In the genomic region with DNA sequence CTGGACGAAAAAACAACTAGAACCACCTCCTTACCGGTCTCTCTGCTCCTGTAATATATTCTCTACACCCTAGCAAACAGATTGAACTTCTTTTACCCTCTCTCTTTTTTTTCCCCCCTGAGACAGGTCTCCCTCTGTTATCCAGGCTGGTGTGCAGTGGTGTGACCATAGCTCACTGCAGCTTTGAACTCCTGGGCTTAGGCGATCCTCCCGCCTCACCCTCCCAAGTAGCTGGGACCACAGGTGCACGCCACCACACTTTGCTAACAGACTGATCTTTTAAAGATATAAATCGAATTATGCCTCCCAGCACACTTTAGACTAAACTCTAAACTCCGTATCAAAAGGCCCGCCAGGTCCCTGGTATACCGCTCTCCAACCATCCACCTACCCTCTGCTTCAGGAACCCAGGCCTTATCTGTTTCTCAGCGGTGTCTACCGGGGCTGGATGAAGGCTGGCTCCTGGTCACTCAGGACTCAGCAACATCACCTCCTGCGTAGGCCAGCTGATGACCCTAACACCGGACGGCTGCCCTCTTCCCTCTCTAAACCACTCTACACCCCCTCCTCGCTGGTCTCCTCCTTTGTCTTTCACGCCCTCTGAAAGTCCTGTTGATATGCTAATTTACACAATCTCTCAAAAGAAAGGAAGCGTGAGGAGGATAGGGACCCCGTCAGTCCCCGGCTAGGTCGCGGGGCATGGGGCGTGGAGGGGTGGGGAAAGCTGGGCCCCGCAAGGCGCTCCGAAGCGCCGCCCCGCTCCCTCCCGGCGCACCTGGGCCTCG, we compare ENCODE assay signal across 6 cellular contexts. TPM values are rescaled to one million over a fixed set of nuclear protein-coding genes. Genes with fewer than 3 reads are reported as not detected.
DNase-seq lines count a peak whose midpoint lies in the region; ATAC-seq and TF ChIP-seq lines count a peak whose summit lies in the region.

No MANE protein-coding gene starts in this region.

- H3K36me3 ChIP-seq in CD8-positive, alpha-beta memory T cell (ENCODE audit: insufficient read depth, low read length), result peaks cover 24% of the 10 kb centered on the region

- H3K27me3 Mint-ChIP-seq in CD8-positive, alpha-beta memory T cell, result no peaks in the 10 kb centered on the region

- peaks cover 31% of the 10 kb centered on the region for H3K4me1 ChIP-seq in CD8-positive, alpha-beta memory T cell (ENCODE audit: insufficient read depth, low read length)
- H3K4me1 ChIP-seq in foreskin keratinocyte, result peaks cover 3% of the 10 kb centered on the region

- POLR2A ChIA-PET in CD8-positive, alpha-beta memory T cell (lab: Charles Lee), result interaction anchor here (1.6 to 2.4 kb wide), 2 partner anchors 15 to 33 kb away, joined by 11 to 24 read pairs; partner anchors contain the start of genes CDC45, HIRA, MRPL40 and UFD1

- H3K27ac ChIP-seq in CD8-positive, alpha-beta memory T cell (ENCODE audit: low read depth, low read length), result peak overlapping the region; percentile 90
- peak overlapping the region; percentile 78 for H3K27ac ChIP-seq in foreskin keratinocyte
- H3K27ac ChIP-seq in substantia nigra (ENCODE audit: low read depth, low read length, poor library complexity, severe bottlenecking), result peak overlapping the region; percentile 80

- peaks cover 35 to 56% (median 47%) of the 10 kb centered on the region in 3 donors for H3K4me1 Mint-ChIP-seq in CD8-positive, alpha-beta memory T cell

- peak overlapping the region; percentile 77 for H3K4me3 ChIP-seq in CD8-positive, alpha-beta memory T cell (ENCODE audit: low read length)

- H3K9me3 Mint-ChIP-seq in CD8-positive, alpha-beta memory T cell, result no peaks in the 10 kb centered on the region

- H3K36me3 Mint-ChIP-seq in CD8-positive, alpha-beta memory T cell, result peaks cover 0 to 51% (median 6%) of the 10 kb centered on the region in 3 donors

- H3K27ac Mint-ChIP-seq in CD8-positive, alpha-beta memory T cell, result peak overlapping the region; percentile 61 to 99 (median 92)

- CTCF ChIA-PET in CD8-positive, alpha-beta memory T cell (lab: Charles Lee), result interaction anchor here (1.0 to 2.2 kb wide), 4 partner anchors 10 to 27 kb away, joined by 3 to 6 read pairs (median 3); no protein-coding TSS in a partner anchor

- no peak for DNase-seq in CD8-positive, alpha-beta memory T cell
- DNase-seq in NCI-H146 treated with DMSO at 0.1 percent for 48 hours (lab: John Stamatoyannopoulos, UW; ENCODE audit: unreplicated experiment), result peak; percentile 58
- DNase-seq in foreskin keratinocyte, result no peak
- no peak for DNase-seq in substantia nigra (lab: John Stamatoyannopoulos, UW)

- TF ChIP-seq CTCF in foreskin keratinocyte (conservative IDR thresholded peaks at IDR 0.05), result no peak

- H3K9me3 ChIP-seq in CD8-positive, alpha-beta memory T cell (ENCODE audit: low read length), result no peaks in the 10 kb centered on the region

- ATAC-seq in foreskin keratinocyte (no peak), GM18909 (IDR thresholded peaks at IDR 0.05; ENCODE audit: poor library complexity, unreplicated experiment) (no peak), GM19397 (IDR thresholded peaks at IDR 0.05; ENCODE audit: unreplicated experiment) (no peak)

- H3K27me3 ChIP-seq in CD8-positive, alpha-beta memory T cell (ENCODE audit: insufficient read depth, low read length, poor library complexity, severe bottlenecking), result no peaks in the 10 kb centered on the region
- no peaks in the 10 kb centered on the region for H3K27me3 ChIP-seq in foreskin keratinocyte

- peak overlapping the region; percentile 90 to 96 (median 94) for H3K4me3 Mint-ChIP-seq in CD8-positive, alpha-beta memory T cell

RNA-seq across cellular contexts. Expression of gene C22orf39, which starts 0.7 kb away (rescaled TPM):
- total RNA-seq in CD8-positive, alpha-beta memory T cell, result 10 to 100 TPM; 24.4 to 27.7 TPM
- 59.9 TPM for polyA plus RNA-seq in CD8-positive, alpha-beta memory T cell
- total RNA-seq in foreskin keratinocyte, result 13.8 and 15.3 TPM in 2 replicates
- 14.8 and 15.1 TPM in 2 replicates for polyA plus RNA-seq in foreskin keratinocyte

RNA-seq across cellular contexts. Expression of gene MRPL40, which starts 14.4 kb away (rescaled TPM):
- total RNA-seq in CD8-positive, alpha-beta memory T cell, result 10 to 100 TPM; 47.7 to 48.6 TPM
- 62.4 TPM for polyA plus RNA-seq in CD8-positive, alpha-beta memory T cell
- 53.4 and 56.6 TPM in 2 replicates for total RNA-seq in foreskin keratinocyte
- polyA plus RNA-seq in foreskin keratinocyte, result 63.8 and 69.4 TPM in 2 replicates

RNA-seq across cellular contexts. Expression of gene HIRA, which starts 15.3 kb away (rescaled TPM):
- 10 to 100 TPM; 38.5 to 44.8 TPM for total RNA-seq in CD8-positive, alpha-beta memory T cell
- polyA plus RNA-seq in CD8-positive, alpha-beta memory T cell, result 4.6 TPM
- 27.8 and 28.1 TPM in 2 replicates for total RNA-seq in foreskin keratinocyte
- 17.3 and 18.8 TPM in 2 replicates for polyA plus RNA-seq in foreskin keratinocyte

RNA-seq across cellular contexts. Expression of gene UFD1, which starts 32.2 kb away (rescaled TPM):
- 10 to 100 TPM; 87.3 to 88.8 TPM for total RNA-seq in CD8-positive, alpha-beta memory T cell
- 82.7 TPM for polyA plus RNA-seq in CD8-positive, alpha-beta memory T cell
- 86.9 and 95.5 TPM in 2 replicates for total RNA-seq in foreskin keratinocyte
- 122 and 131 TPM in 2 replicates for polyA plus RNA-seq in foreskin keratinocyte

RNA-seq across cellular contexts. Expression of gene CDC45, which starts 32.9 kb away (rescaled TPM):
- 100 to 1,000 TPM in 1 of 2 experiments, 10 to 100 TPM in 1; 99.0 to 101 TPM for total RNA-seq in CD8-positive, alpha-beta memory T cell
- polyA plus RNA-seq in CD8-positive, alpha-beta memory T cell, result 0.17 TPM
- 38.2 and 39.8 TPM in 2 replicates for total RNA-seq in foreskin keratinocyte
- 37.8 and 43.1 TPM in 2 replicates for polyA plus RNA-seq in foreskin keratinocyte
